ENCODE assay signal across 25 cellular contexts in genomic region chr7:109111086-109111485, GRCh38.
"Had no signal": no experiment of that assay in that cellular context is flagged by ENCODE, and none has a peak within 500 bp of the region (broad histone marks: within the 10 kb centered on the region; RNA-seq: fewer than 3 reads in every experiment).

No MANE protein-coding gene starts in this region.

- H3K4me1 ChIP-seq: heart right ventricle, left lung, sigmoid colon, spleen, tibial nerve, upper lobe of left lung, vagina had no signal

- ATAC-seq: heart right ventricle; left cardiac atrium; left lung; natural killer cell; right cardiac atrium; stimulated activated effector memory CD8-positive, alpha-beta T cell treated with anti-CD3 and anti-CD28 coated beads, Interleukin-12 subunit alpha, Interleukin-12 subunit beta, amount 100 ng/mL, for 72 hours; stimulated activated naive CD8-positive, alpha-beta T cell treated with anti-CD3 and anti-CD28 coated beads, Interleukin-15, amount 100 ng/mL, for 72 hours had no signal

- H3K27me3 Mint-ChIP-seq: naive B cell; progenitor cell of endocrine pancreas; stimulated activated naive CD8-positive, alpha-beta T cell treated with anti-CD3 and anti-CD28 coated beads, Interleukin-15, amount 100 ng/mL, for 72 hours had no signal

- H3K27ac Mint-ChIP-seq: mesothelial cell of epicardium; naive B cell; natural killer cell; nephron progenitor cell; progenitor cell of endocrine pancreas; stimulated activated effector memory CD8-positive, alpha-beta T cell treated with anti-CD3 and anti-CD28 coated beads, Interleukin-12 subunit alpha, Interleukin-12 subunit beta, amount 100 ng/mL, for 72 hours; stimulated activated naive CD8-positive, alpha-beta T cell treated with anti-CD3 and anti-CD28 coated beads, Interleukin-15, amount 100 ng/mL, for 72 hours had no signal

- H3K4me1 Mint-ChIP-seq: mesothelial cell of epicardium; naive B cell; natural killer cell; nephron progenitor cell; stimulated activated effector memory CD8-positive, alpha-beta T cell treated with anti-CD3 and anti-CD28 coated beads, Interleukin-12 subunit alpha, Interleukin-12 subunit beta, amount 100 ng/mL, for 72 hours; stimulated activated naive CD8-positive, alpha-beta T cell treated with anti-CD3 and anti-CD28 coated beads, Interleukin-15, amount 100 ng/mL, for 72 hours had no signal

- H3K27ac ChIP-seq: heart right ventricle, hepatocyte, left lung, ovary, sigmoid colon, spleen, tibial nerve, upper lobe of left lung, vagina had no signal

- H2AFZ ChIP-seq: hepatocyte had no signal

- H3K27me3 ChIP-seq: heart right ventricle, hepatocyte, left lung, sigmoid colon, spleen, tibial nerve, upper lobe of left lung, vagina had no signal

- H3K4me2 ChIP-seq: hepatocyte had no signal

- H3K36me3 Mint-ChIP-seq: mesothelial cell of epicardium; naive B cell; stimulated activated effector memory CD8-positive, alpha-beta T cell treated with anti-CD3 and anti-CD28 coated beads, Interleukin-12 subunit alpha, Interleukin-12 subunit beta, amount 100 ng/mL, for 72 hours had no signal

- DNase-seq: heart right ventricle; kidney glomerular epithelial cell; left cardiac atrium; left lung; mesendoderm; naive B cell; natural killer cell; nephron progenitor cell; ovary; right cardiac atrium; sigmoid colon; small intestine; spleen; stimulated activated CD4-positive, alpha-beta T cell treated with anti-CD3 and anti-CD28 coated beads, Interleukin-4, amount 100 ng/mL, for 24 hours; stimulated activated naive CD4-positive, alpha-beta T cell treated with Interleukin-2 at 50 U/mL for 16 hours; stimulated activated naive CD8-positive, alpha-beta T cell treated with anti-CD3 and anti-CD28 coated beads, Interleukin-15, amount 100 ng/mL, for 72 hours; substantia nigra; upper lobe of left lung had no signal

- H3K4me3 Mint-ChIP-seq: mesothelial cell of epicardium; natural killer cell; nephron progenitor cell; stimulated activated effector memory CD8-positive, alpha-beta T cell treated with anti-CD3 and anti-CD28 coated beads, Interleukin-12 subunit alpha, Interleukin-12 subunit beta, amount 100 ng/mL, for 72 hours; stimulated activated naive CD8-positive, alpha-beta T cell treated with anti-CD3 and anti-CD28 coated beads, Interleukin-15, amount 100 ng/mL, for 72 hours had no signal

- H3K9me3 Mint-ChIP-seq: mesothelial cell of epicardium, nephron progenitor cell had no signal

- H3K4me3 ChIP-seq: heart right ventricle, hepatocyte, left lung, lung, ovary, sigmoid colon, spleen, tibial nerve, upper lobe of left lung, vagina had no signal

- H3K36me3 ChIP-seq: heart right ventricle, left lung, ovary, sigmoid colon, spleen, tibial nerve, upper lobe of left lung, vagina had no signal

- H3K79me2 ChIP-seq: hepatocyte had no signal

- H3K9me3 ChIP-seq: heart right ventricle, left lung, ovary, sigmoid colon, spleen, tibial nerve, upper lobe of left lung, vagina had no signal
